In the genomic region with DNA sequence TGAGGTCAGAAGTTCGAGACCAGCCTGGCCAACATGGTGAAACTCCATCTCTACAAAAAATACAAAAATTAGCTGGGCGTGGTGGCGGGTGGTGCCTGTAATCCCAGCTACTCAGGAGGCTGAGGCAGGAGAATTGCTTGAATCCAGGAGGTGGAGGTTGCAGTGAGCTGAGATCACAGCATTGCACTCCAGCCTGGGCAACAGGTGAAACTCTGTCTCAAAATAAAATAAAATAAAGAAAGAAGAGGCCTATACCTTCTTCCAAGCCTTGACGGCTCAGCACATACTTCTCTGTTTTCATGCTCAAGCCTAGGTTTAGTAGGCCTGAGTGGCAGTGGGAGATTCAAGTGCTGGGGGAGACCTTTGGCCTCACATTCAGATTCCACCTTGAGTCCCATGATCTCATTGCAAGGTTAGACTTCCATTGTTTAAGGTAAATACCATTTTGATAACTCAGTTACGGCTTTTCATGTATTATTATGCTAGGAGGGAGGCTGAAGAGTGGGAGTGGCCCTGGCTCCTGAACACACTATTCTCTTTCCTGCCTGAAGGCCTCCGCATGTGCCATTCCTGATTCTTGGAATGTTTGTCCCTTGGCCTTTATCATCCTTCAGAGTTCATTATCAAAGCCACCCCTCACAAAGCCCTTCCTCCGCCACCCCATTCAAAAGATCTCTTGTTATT, we compare ENCODE assay signal across 1 cellular context.
TF ChIP-seq lines count a peak whose summit lies in the region.

No MANE protein-coding gene starts in this region.

TF ChIP-seq in HCT116, 20 proteins besides CTCF, POLR2A, EP300 and RAD21:
- TF ChIP-seq REST (IDR thresholded peaks at IDR 0.05; ENCODE audit: low read depth) = no peak
- no peak for TF ChIP-seq EZH2phosphoT487 (IDR thresholded peaks at IDR 0.05; ENCODE audit: borderline replicate concordance)
- TF ChIP-seq SIN3A (IDR thresholded peaks at IDR 0.05; ENCODE audit: low read depth) = no peak
- TF ChIP-seq CBX3 (IDR thresholded peaks at IDR 0.05; ENCODE audit: low read depth) = no peak
- TF ChIP-seq, protein P1, sequence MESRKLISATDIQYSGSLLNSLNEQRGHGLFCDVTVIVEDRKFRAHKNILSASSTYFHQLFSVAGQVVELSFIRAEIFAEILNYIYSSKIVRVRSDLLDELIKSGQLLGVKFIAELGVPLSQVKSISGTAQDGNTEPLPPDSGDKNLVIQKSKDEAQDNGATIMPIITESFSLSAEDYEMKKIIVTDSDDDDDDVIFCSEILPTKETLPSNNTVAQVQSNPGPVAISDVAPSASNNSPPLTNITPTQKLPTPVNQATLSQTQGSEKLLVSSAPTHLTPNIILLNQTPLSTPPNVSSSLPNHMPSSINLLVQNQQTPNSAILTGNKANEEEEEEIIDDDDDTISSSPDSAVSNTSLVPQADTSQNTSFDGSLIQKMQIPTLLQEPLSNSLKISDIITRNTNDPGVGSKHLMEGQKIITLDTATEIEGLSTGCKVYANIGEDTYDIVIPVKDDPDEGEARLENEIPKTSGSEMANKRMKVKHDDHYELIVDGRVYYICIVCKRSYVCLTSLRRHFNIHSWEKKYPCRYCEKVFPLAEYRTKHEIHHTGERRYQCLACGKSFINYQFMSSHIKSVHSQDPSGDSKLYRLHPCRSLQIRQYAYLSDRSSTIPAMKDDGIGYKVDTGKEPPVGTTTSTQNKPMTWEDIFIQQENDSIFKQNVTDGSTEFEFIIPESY (IDR thresholded peaks at IDR 0.05; ENCODE audit: extremely low read depth, insufficient replicate concordance, low read length) = no peak
- no peak for TF ChIP-seq ZFX (IDR thresholded peaks at IDR 0.05)
- no peak for TF ChIP-seq JUND (IDR thresholded peaks at IDR 0.05)
- no peak for TF ChIP-seq MAX (IDR thresholded peaks at IDR 0.05)
- TF ChIP-seq SRF (IDR thresholded peaks at IDR 0.05; ENCODE audit: low read depth) = no peak
- no peak for TF ChIP-seq ZNF274 (IDR thresholded peaks at IDR 0.05; ENCODE audit: low read depth, low read length)
- TF ChIP-seq ATF3 (IDR thresholded peaks at IDR 0.05) = no peak
- no peak for TF ChIP-seq POLR2AphosphoS5 (IDR thresholded peaks at IDR 0.05; ENCODE audit: low read depth, low read length)
- no peak for TF ChIP-seq CEBPB (IDR thresholded peaks at IDR 0.05; ENCODE audit: low read depth)
- no peak for TF ChIP-seq YY1 (IDR thresholded peaks at IDR 0.05; ENCODE audit: extremely low read depth, insufficient replicate concordance, low read depth, low read length)
- no peak for TF ChIP-seq EGR1 (IDR thresholded peaks at IDR 0.05; ENCODE audit: low read depth)
- no peak for TF ChIP-seq SP1 (IDR thresholded peaks at IDR 0.05; ENCODE audit: low read depth)
- TF ChIP-seq FOSL1 (IDR thresholded peaks at IDR 0.05; ENCODE audit: low read depth) = no peak
- no peak for TF ChIP-seq ELF1 (IDR thresholded peaks at IDR 0.05; ENCODE audit: borderline replicate concordance, low read depth)
- no peak for TF ChIP-seq EZH2 (IDR thresholded peaks at IDR 0.05)
